In the genomic region with DNA sequence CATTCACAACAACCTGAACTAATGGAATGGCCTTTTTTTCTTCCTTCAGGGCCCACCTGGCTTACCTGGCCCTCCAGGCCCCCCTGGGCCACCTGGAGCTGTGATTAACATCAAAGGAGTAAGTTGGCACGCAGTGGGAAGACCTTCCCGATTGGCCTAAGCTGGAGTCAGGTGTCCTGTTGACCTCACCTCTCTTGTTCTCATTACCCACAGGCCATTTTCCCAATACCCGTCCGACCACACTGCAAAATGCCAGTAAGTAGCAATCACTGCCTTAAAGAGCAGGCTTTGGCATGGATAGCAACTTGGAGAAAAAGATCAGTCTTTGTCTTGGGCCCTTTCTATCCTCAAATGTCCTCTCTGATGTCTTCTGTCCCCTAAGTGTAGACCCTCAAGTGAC, we compare ENCODE assay signal across 14 cellular contexts.
"Had no signal": no experiment of that assay in that cellular context is flagged by ENCODE, and none has a peak within 500 bp of the region (broad histone marks: within the 10 kb centered on the region; RNA-seq: fewer than 3 reads in every experiment).

No MANE protein-coding gene starts in this region.

- H3K4me1 ChIP-seq: ascending aorta, breast epithelium had no signal

- H3K27me3 ChIP-seq: ascending aorta, breast epithelium, dorsolateral prefrontal cortex, stomach, testis had no signal

- H3K27ac ChIP-seq: ascending aorta, breast epithelium, dorsolateral prefrontal cortex, testis, VCaP had no signal

- DNase-seq: activated CD4-positive, CD25-positive, alpha-beta regulatory T cell treated with anti-CD3 and anti-CD28 coated beads, Interleukin-2, amount 50 U/mL, for 72 hours; activated naive CD4-positive, alpha-beta T cell treated with anti-CD3 and anti-CD28 coated beads for 36 hours; activated T-cell treated with anti-CD3 and anti-CD28 coated beads, Interleukin-2, amount 50 U/mL, for 1 hour; dorsolateral prefrontal cortex; left colon; occipital lobe; retina; stomach; T-helper 17 cell; testis had no signal

- H3K4me3 ChIP-seq: ascending aorta, breast epithelium, dorsolateral prefrontal cortex, lung, stomach, testis had no signal

- H3K9me3 ChIP-seq: testis had no signal

- H3K36me3 ChIP-seq: ascending aorta, breast epithelium had no signal
